ENCODE assay signal across 2 cellular contexts in the genomic region with DNA sequence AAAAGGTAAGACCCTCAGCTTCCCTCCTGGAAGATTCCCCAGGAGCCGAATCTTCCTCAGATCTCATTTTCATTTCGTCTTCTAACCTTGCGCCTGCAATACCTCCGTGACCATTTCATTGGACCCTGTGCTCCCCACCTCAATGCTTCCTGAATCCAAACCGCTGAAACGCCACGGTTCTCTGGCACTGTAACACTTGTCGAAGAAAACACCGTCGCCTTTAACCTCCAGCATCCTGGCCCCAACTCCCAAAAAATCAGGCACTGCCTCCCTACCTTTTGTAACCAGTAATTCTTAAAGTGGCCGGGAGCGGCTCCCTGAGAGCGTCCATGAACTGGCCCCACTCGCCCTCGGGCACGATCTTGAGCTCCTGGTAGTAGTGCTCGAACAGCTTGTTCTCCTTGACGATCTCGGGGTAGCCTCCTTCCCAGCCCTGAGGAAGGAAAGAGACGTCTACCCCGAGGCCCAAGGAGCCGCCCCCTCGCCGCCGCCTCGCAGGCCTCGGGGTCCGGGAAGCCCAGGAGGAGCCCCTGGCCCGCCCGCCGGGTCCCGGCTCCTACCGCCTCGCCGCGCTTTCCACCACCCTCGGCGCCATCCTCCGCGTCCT.
TF ChIP-seq lines count a peak whose summit lies in the region.

No MANE protein-coding gene starts in this region.

TF ChIP-seq in HEK293, 187 proteins besides CTCF, POLR2A, EP300 and RAD21:
- 0 out of 2 replicates have a peak, but pooled peaks have one; percentile 7 for TF ChIP-seq ZNF133 (tag by site-specific recombination; IDR thresholded peaks at IDR 0.05)
- TF ChIP-seq, protein P1, sequence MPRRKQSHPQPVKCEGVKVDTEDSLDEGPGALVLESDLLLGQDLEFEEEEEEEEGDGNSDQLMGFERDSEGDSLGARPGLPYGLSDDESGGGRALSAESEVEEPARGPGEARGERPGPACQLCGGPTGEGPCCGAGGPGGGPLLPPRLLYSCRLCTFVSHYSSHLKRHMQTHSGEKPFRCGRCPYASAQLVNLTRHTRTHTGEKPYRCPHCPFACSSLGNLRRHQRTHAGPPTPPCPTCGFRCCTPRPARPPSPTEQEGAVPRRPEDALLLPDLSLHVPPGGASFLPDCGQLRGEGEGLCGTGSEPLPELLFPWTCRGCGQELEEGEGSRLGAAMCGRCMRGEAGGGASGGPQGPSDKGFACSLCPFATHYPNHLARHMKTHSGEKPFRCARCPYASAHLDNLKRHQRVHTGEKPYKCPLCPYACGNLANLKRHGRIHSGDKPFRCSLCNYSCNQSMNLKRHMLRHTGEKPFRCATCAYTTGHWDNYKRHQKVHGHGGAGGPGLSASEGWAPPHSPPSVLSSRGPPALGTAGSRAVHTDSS (tag by site-specific recombination; IDR thresholded peaks at IDR 0.05): peak; percentile 7; the same call in 1 of the 2 replicates
- no peak for TF ChIP-seq OSR2 (tag by site-specific recombination; IDR thresholded peaks at IDR 0.05)
- TF ChIP-seq, protein P2, sequence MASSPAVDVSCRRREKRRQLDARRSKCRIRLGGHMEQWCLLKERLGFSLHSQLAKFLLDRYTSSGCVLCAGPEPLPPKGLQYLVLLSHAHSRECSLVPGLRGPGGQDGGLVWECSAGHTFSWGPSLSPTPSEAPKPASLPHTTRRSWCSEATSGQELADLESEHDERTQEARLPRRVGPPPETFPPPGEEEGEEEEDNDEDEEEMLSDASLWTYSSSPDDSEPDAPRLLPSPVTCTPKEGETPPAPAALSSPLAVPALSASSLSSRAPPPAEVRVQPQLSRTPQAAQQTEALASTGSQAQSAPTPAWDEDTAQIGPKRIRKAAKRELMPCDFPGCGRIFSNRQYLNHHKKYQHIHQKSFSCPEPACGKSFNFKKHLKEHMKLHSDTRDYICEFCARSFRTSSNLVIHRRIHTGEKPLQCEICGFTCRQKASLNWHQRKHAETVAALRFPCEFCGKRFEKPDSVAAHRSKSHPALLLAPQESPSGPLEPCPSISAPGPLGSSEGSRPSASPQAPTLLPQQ (tag by site-specific recombination; IDR thresholded peaks at IDR 0.05): peak; percentile 93
- TF ChIP-seq ZFP69B (tag by site-specific recombination; IDR thresholded peaks at IDR 0.05): peak; percentile 71
- TF ChIP-seq ZNF623 (tag by site-specific recombination; IDR thresholded peaks at IDR 0.05): no peak
- TF ChIP-seq IKZF3 (tag by site-specific recombination; IDR thresholded peaks at IDR 0.05): no peak
- no peak for TF ChIP-seq ZNF169 (tag by site-specific recombination; IDR thresholded peaks at IDR 0.05)

TF ChIP-seq in GM12878, 131 proteins besides CTCF, POLR2A, EP300 and RAD21:
- TF ChIP-seq, protein P3, sequence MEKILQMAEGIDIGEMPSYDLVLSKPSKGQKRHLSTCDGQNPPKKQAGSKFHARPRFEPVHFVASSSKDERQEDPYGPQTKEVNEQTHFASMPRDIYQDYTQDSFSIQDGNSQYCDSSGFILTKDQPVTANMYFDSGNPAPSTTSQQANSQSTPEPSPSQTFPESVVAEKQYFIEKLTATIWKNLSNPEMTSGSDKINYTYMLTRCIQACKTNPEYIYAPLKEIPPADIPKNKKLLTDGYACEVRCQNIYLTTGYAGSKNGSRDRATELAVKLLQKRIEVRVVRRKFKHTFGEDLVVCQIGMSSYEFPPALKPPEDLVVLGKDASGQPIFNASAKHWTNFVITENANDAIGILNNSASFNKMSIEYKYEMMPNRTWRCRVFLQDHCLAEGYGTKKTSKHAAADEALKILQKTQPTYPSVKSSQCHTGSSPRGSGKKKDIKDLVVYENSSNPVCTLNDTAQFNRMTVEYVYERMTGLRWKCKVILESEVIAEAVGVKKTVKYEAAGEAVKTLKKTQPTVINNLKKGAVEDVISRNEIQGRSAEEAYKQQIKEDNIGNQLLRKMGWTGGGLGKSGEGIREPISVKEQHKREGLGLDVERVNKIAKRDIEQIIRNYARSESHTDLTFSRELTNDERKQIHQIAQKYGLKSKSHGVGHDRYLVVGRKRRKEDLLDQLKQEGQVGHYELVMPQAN (conservative IDR thresholded peaks at IDR 0.05): 0 out of 2 replicates have a peak, but pooled peaks have one; percentile 97
- TF ChIP-seq EGR1 (IDR thresholded peaks at IDR 0.05; ENCODE audit: borderline replicate concordance in 1 of 2, low read depth in 2 of 2, low read length in 2 of 2) (peak in 1 of 2 experiments; percentile 11; a peak in 1 of 3 replicates), SP1 (IDR thresholded peaks at IDR 0.05; ENCODE audit: low read depth, low read length) (no peak), NR2F1 (conservative IDR thresholded peaks at IDR 0.05) (0 out of 2 replicates have a peak, but pooled peaks have one; percentile 14), EZH2 (IDR thresholded peaks at IDR 0.05; ENCODE audit: borderline replicate concordance, control insufficient read depth, low read depth, low read length) (no peak), POLR2AphosphoS5 (IDR thresholded peaks at IDR 0.05; ENCODE audit: low read length) (peak; percentile 45; the same call in 1 of the 2 replicates), BACH1 (IDR thresholded peaks at IDR 0.05; ENCODE audit: borderline replicate concordance) (no peak; the same call in 1 of the 2 replicates), GATAD2B (conservative IDR thresholded peaks at IDR 0.05; ENCODE audit: low read depth) (peak; percentile 63), ZNF24 (IDR thresholded peaks at IDR 0.05) (no peak), SMAD5 (IDR thresholded peaks at IDR 0.05; ENCODE audit: low read depth) (no peak), ZNF384 (IDR thresholded peaks at IDR 0.05; ENCODE audit: borderline replicate concordance, low read depth, low read length) (no peak), DPF2 (IDR thresholded peaks at IDR 0.05) (0 out of 2 replicates have a peak, but pooled peaks have one; percentile 66), CEBPB (IDR thresholded peaks at IDR 0.05; ENCODE audit: borderline replicate concordance in 1 of 2, low read depth in 2 of 2, low read length in 2 of 2) (no peak), CREB1 (IDR thresholded peaks at IDR 0.05; ENCODE audit: low read depth) (no peak), RBBP5 (conservative IDR thresholded peaks at IDR 0.05) (no peak), ZNF207 (IDR thresholded peaks at IDR 0.05; ENCODE audit: borderline replicate concordance) (no peak), ETV6 (conservative IDR thresholded peaks at IDR 0.05 in 1 of 2, IDR thresholded peaks at IDR 0.05 in 1 of 2; ENCODE audit: borderline replicate concordance in 1 of 2, low read depth in 1 of 2) (0 out of 4 replicates have a peak, but pooled peaks of 1 of the 2 experiments have one; percentile 2)
- TF ChIP-seq, protein P4, sequence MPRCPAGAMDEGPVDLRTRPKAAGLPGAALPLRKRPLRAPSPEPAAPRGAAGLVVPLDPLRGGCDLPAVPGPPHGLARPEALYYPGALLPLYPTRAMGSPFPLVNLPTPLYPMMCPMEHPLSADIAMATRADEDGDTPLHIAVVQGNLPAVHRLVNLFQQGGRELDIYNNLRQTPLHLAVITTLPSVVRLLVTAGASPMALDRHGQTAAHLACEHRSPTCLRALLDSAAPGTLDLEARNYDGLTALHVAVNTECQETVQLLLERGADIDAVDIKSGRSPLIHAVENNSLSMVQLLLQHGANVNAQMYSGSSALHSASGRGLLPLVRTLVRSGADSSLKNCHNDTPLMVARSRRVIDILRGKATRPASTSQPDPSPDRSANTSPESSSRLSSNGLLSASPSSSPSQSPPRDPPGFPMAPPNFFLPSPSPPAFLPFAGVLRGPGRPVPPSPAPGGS (IDR thresholded peaks at IDR 0.05; ENCODE audit: borderline replicate concordance, insufficient read depth, low read depth, low read length, poor library complexity, severe bottlenecking): no peak
- TF ChIP-seq, protein P5, sequence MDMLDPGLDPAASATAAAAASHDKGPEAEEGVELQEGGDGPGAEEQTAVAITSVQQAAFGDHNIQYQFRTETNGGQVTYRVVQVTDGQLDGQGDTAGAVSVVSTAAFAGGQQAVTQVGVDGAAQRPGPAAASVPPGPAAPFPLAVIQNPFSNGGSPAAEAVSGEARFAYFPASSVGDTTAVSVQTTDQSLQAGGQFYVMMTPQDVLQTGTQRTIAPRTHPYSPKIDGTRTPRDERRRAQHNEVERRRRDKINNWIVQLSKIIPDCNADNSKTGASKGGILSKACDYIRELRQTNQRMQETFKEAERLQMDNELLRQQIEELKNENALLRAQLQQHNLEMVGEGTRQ (IDR thresholded peaks at IDR 0.05; ENCODE audit: borderline replicate concordance, low read depth, low read length): no peak
- TF ChIP-seq, protein P6, sequence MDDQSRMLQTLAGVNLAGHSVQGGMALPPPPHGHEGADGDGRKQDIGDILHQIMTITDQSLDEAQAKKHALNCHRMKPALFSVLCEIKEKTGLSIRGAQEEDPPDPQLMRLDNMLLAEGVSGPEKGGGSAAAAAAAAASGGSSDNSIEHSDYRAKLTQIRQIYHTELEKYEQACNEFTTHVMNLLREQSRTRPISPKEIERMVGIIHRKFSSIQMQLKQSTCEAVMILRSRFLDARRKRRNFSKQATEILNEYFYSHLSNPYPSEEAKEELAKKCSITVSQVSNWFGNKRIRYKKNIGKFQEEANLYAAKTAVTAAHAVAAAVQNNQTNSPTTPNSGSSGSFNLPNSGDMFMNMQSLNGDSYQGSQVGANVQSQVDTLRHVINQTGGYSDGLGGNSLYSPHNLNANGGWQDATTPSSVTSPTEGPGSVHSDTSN (IDR thresholded peaks at IDR 0.05; ENCODE audit: insufficient replicate concordance, low read depth, low read length): peak; percentile 6
